9 cellular contexts compared by ENCODE assay signal in genomic region chr18:55489034-55489741, GRCh38.
DNase-seq lines count a peak whose midpoint lies in the region; ATAC-seq and TF ChIP-seq lines count a peak whose summit lies in the region.
"Had no signal": no experiment of that assay in that cellular context is flagged by ENCODE, and none has a peak within 500 bp of the region (broad histone marks: within the 10 kb centered on the region; RNA-seq: fewer than 3 reads in every experiment).

No MANE protein-coding gene starts in this region.

- ATAC-seq in GM18505 (IDR thresholded peaks at IDR 0.05; ENCODE audit: unreplicated experiment) (peak; percentile 45), GM21825 (IDR thresholded peaks at IDR 0.05; ENCODE audit: unreplicated experiment) (peak; percentile 52)

- H3K27me3 ChIP-seq in iPS-18a (ENCODE audit: control insufficient read depth, insufficient read depth, low read length), result no peaks in the 10 kb centered on the region
- no peaks in the 10 kb centered on the region for H3K27me3 ChIP-seq in effector memory CD4-positive, alpha-beta T cell (replicated peaks; ENCODE audit: control insufficient read depth, insufficient read depth, low read length, poor library complexity, severe bottlenecking)

- H3K9ac ChIP-seq in iPS-18a (ENCODE audit: low read length), result peak overlapping the region; percentile 31

- H3K9me3 ChIP-seq in iPS-18a (ENCODE audit: control insufficient read depth, low read depth, low read length), result no peaks in the 10 kb centered on the region
- H3K9me3 ChIP-seq in effector memory CD4-positive, alpha-beta T cell (ENCODE audit: control insufficient read depth, low read length), result no peaks in the 10 kb centered on the region

- DNase-seq in NAMALWA (ENCODE audit: low spot score) (peak; percentile 46), GM20000 (ENCODE audit: low spot score) (no peak), islet precursor cell (no peak), NCI-H82 treated with DMSO at 0.1 percent for 48 hours (lab: John Stamatoyannopoulos, UW; ENCODE audit: unreplicated experiment) (no peak)
- DNase-seq in effector memory CD4-positive, alpha-beta T cell, result no peak
- DNase-seq: activated gamma-delta T cell treated with Interleukin-2 at 50 U/mL for 16 hours had no signal

- no peak for TF ChIP-seq POLR2A in GM18505 (IDR thresholded peaks at IDR 0.05; ENCODE audit: borderline replicate concordance, extremely low read depth, insufficient read depth, insufficient read length)

- H3K36me3 ChIP-seq in iPS-18a (ENCODE audit: control insufficient read depth, low read depth, low read length), result no peaks in the 10 kb centered on the region
- H3K36me3 ChIP-seq in effector memory CD4-positive, alpha-beta T cell (ENCODE audit: control insufficient read depth, insufficient read depth, low read length), result no peaks in the 10 kb centered on the region

- peaks cover 62% of the 10 kb centered on the region for H3K4me1 ChIP-seq in iPS-18a (ENCODE audit: control insufficient read depth, low read depth, low read length)
- H3K4me1 ChIP-seq in effector memory CD4-positive, alpha-beta T cell (ENCODE audit: control insufficient read depth, insufficient read depth, low read length, poor library complexity, severe bottlenecking), result no peaks in the 10 kb centered on the region

- no peak for TF ChIP-seq CTCF in GM20000 (IDR thresholded peaks at IDR 0.05; ENCODE audit: extremely low read depth, missing control alignments)

- peak overlapping the region; percentile 78 for H3K27ac ChIP-seq in iPS-18a (ENCODE audit: low read length)
- no peak overlapping the region for H3K27ac ChIP-seq in effector memory CD4-positive, alpha-beta T cell (ENCODE audit: insufficient read depth, low read length, poor library complexity, severe bottlenecking)

- peak overlapping the region; percentile 35 for H3K4me3 ChIP-seq in iPS-18a (ENCODE audit: low read length)
- no peak overlapping the region for H3K4me3 ChIP-seq in effector memory CD4-positive, alpha-beta T cell (ENCODE audit: insufficient read depth, low read depth, low read length, poor library complexity, severe bottlenecking)
